14 cellular contexts compared by ENCODE assay signal in the genomic region with DNA sequence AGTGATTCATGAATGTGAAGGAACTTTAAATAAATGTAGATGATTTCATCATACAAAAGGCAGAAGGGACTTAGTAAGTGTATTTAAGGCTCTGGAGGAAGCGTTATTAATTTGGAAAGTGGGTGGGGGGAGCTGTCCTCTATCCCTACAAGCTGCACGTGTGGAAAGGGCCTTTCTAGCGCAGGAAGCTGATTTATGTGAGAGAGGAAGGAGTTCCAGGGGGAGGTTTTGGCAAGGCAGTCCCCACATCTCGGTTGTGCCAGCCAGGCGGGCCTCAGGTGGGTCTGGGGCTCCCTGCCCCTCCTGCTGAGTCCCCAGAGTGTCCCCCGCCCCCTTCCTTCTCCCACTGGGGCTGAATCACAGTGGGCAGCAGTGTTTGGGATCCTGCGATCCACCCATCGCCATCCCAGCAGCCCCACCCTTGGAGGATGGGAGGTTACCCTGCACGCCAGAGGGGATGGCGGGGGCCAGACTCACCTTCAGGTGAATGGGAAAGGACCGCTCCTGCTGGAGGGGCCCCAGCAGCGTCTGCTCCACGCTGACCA. TPM values are rescaled to one million over a fixed set of nuclear protein-coding genes. Genes with fewer than 3 reads are reported as not detected.
DNase-seq lines count a peak whose midpoint lies in the region; ATAC-seq and TF ChIP-seq lines count a peak whose summit lies in the region.
"Had no signal": no experiment of that assay in that cellular context is flagged by ENCODE, and none has a peak within 500 bp of the region (broad histone marks: within the 10 kb centered on the region; RNA-seq: fewer than 3 reads in every experiment).

No MANE protein-coding gene starts in this region.

- peaks cover 3% of the 10 kb centered on the region for H3K36me3 Mint-ChIP-seq in neural crest cell (ENCODE audit: low read depth)

- no peak for ATAC-seq in heart right ventricle
- ATAC-seq in upper lobe of right lung = peak; percentile 22
- ATAC-seq in HG03108 (IDR thresholded peaks at IDR 0.05; ENCODE audit: unreplicated experiment) = no peak
- ATAC-seq: HCT116, SK-N-SH treated with all-trans-retinoic acid at 6 μM for 48 hours had no signal

- peak overlapping the region; percentile 71 for H3K4me3 Mint-ChIP-seq in neural crest cell

- H3K27me3 ChIP-seq in heart right ventricle (peaks cover 0 to 48% (median 21%) of the 10 kb centered on the region in 7 donors), ectodermal cell (ENCODE audit: control insufficient read depth, insufficient read depth, low read length, poor library complexity, severe bottlenecking) (peaks cover 35% of the 10 kb centered on the region), upper lobe of right lung (peaks cover 14% of the 10 kb centered on the region)

- no peak overlapping the region for H3K27ac ChIP-seq in heart right ventricle
- H3K27ac ChIP-seq in ectodermal cell (ENCODE audit: insufficient read depth, low read depth, low read length, poor library complexity, severe bottlenecking) = no peak overlapping the region
- no peak overlapping the region for H3K27ac ChIP-seq in upper lobe of right lung

- intact Hi-C loops in heart right ventricle (cut with DNase I) (no loop called here), cardiac septum (cut with DNase I) (no loop called here), upper lobe of right lung (cut with DNase I) (no loop called here)

- H3K9me3 ChIP-seq in heart right ventricle = no peaks in the 10 kb centered on the region
- no peaks in the 10 kb centered on the region for H3K9me3 ChIP-seq in ectodermal cell (ENCODE audit: control insufficient read depth, low read length)
- no peaks in the 10 kb centered on the region for H3K9me3 ChIP-seq in upper lobe of right lung

- H3K4me1 ChIP-seq in heart right ventricle (peaks cover 5 to 12% (median 8%) of the 10 kb centered on the region in 9 donors), ectodermal cell (ENCODE audit: control insufficient read depth, insufficient read depth, low read length) (peaks cover 17% of the 10 kb centered on the region), upper lobe of right lung (peaks cover 7% of the 10 kb centered on the region)

- TF ChIP-seq CTCF in heart right ventricle (IDR thresholded peaks at IDR 0.05) (no peak), neural crest cell (conservative IDR thresholded peaks at IDR 0.05) (no peak), upper lobe of right lung (IDR thresholded peaks at IDR 0.05) (no peak)

- H3K27ac Mint-ChIP-seq in neural crest cell (ENCODE audit: unreplicated experiment) = no peak overlapping the region

- H3K9me3 Mint-ChIP-seq in neural crest cell = no peaks in the 10 kb centered on the region

- H3K4me3 ChIP-seq in heart right ventricle = peak overlapping the region in 9 of 10 donors; percentile 16 to 48 (median 38)
- H3K4me3 ChIP-seq in ectodermal cell (ENCODE audit: insufficient read depth, low read depth, low read length) = peak overlapping the region; percentile 38
- H3K4me3 ChIP-seq in upper lobe of right lung = no peak overlapping the region

- peaks cover 46% of the 10 kb centered on the region for H3K27me3 Mint-ChIP-seq in neural crest cell (ENCODE audit: low read depth)

- no peaks in the 10 kb centered on the region for H3K36me3 ChIP-seq in heart right ventricle
- H3K36me3 ChIP-seq in ectodermal cell (ENCODE audit: control insufficient read depth, insufficient read depth, low read length) = no peaks in the 10 kb centered on the region
- no peaks in the 10 kb centered on the region for H3K36me3 ChIP-seq in upper lobe of right lung

- DNase-seq in heart right ventricle = peak in 1 of 2 donors; percentile 6
- no peak for DNase-seq in cardiac septum (ENCODE audit: low spot score)
- no peak for DNase-seq in neural crest cell (ENCODE audit: low read depth, low spot score)
- no peak for DNase-seq in upper lobe of right lung
- no peak for DNase-seq in globus pallidus (ENCODE audit: low spot score)
- no peak for DNase-seq in NCI-H2107 (lab: John Stamatoyannopoulos, UW)
- DNase-seq: activated CD4-positive, alpha-beta T cell treated with anti-CD3 and anti-CD28 coated beads, Interleukin-2, amount 50 U/mL, for 1 hour; activated naive CD4-positive, alpha-beta T cell treated with Interleukin-2 at 50 U/mL for 16 hours; NCI-H446 treated with DMSO at 0.1 percent for 48 hours had no signal

- WGBS in heart right ventricle, 2 donors = 39 to 41% methylated on average over 13 of the region's 13 CpGs
- WGBS in ectodermal cell, 2 experiments = 25 to 35% methylated on average over 13 of the region's 13 CpGs

- H3K4me1 Mint-ChIP-seq in neural crest cell = peaks cover 15% of the 10 kb centered on the region

RNA-seq across cellular contexts. Expression of a gene that starts 0.7 kb away (rescaled TPM):
- total RNA-seq in heart right ventricle (under 1 TPM in 4 of 10 donors, not detected in 6; 0.09 to 0.49 (median 0.19) TPM), cardiac septum (not detected), neural crest cell (0.51 and 0.98 TPM in 2 replicates), upper lobe of right lung (1.6 TPM)
- polyA plus RNA-seq in heart right ventricle = under 1 TPM in 1 of 2 donors, not detected in 1; 0.03 TPM
- polyA plus RNA-seq in ectodermal cell (2013, experiment 1 of 4) = 0.67 TPM
- 0.91 TPM for polyA plus RNA-seq in ectodermal cell (2013, experiment 2 of 4)
- 1.2 TPM for polyA plus RNA-seq in ectodermal cell (2013, experiment 3 of 4)
- polyA plus RNA-seq in ectodermal cell (2013, experiment 4 of 4) = 1.9 TPM
- total RNA-seq: omental fat pad had no signal
